ENCODE assay signal across 9 cellular contexts in genomic region chr19:43462887-43463380, GRCh38. TPM values are rescaled to one million over a fixed set of nuclear protein-coding genes. Genes with fewer than 3 reads are reported as not detected.
DNase-seq lines count a peak whose midpoint lies in the region; ATAC-seq and TF ChIP-seq lines count a peak whose summit lies in the region.
"Had no signal": no experiment of that assay in that cellular context is flagged by ENCODE, and none has a peak within 500 bp of the region (broad histone marks: within the 10 kb centered on the region; RNA-seq: fewer than 3 reads in every experiment).

No MANE protein-coding gene starts in this region.

- H3K36me3 ChIP-seq in A673 (ENCODE audit: insufficient read depth, low read length, poor library complexity, severe bottlenecking) (no peaks in the 10 kb centered on the region), breast epithelium (no peaks in the 10 kb centered on the region)

- H3K36me3 Mint-ChIP-seq in HFFc6 (ENCODE audit: low read depth): no peaks in the 10 kb centered on the region

- DNase-seq in A673 (ENCODE audit: low spot score) (no peak), HFFc6 (no peak), breast epithelium (ENCODE audit: low spot score in 2 of 2) (no peak), H4 (ENCODE audit: low spot score) (no peak), NCI-H146 (lab: John Stamatoyannopoulos, UW) (no peak), NCI-H2081 treated with DMSO at 0.1 percent for 48 hours (lab: John Stamatoyannopoulos, UW) (no peak)

- H3K4me1 ChIP-seq in A673 (ENCODE audit: insufficient read depth, low read length, poor library complexity, severe bottlenecking): no peaks in the 10 kb centered on the region
- peaks cover 0 to 4% of the 10 kb centered on the region in 2 donors for H3K4me1 ChIP-seq in breast epithelium
- peaks cover 45% of the 10 kb centered on the region for H3K4me1 ChIP-seq in mononuclear cell (ENCODE audit: insufficient read depth, low read length)

- H3K27me3 ChIP-seq in A673 (replicated peaks; ENCODE audit: insufficient read depth, low read depth, low read length, poor library complexity) (no peaks in the 10 kb centered on the region), breast epithelium (no peaks in the 10 kb centered on the region), mononuclear cell (ENCODE audit: insufficient read depth, low read length) (no peaks in the 10 kb centered on the region)

- CTCF ChIA-PET in A673 (lab: Charles Lee): interaction anchor here (0.5 to 1.3 kb wide), 3 partner anchors 16 to 249 kb away, joined by 3 to 4 read pairs (median 4); no protein-coding TSS in a partner anchor

- H3K27ac Mint-ChIP-seq in HFFc6: no peak overlapping the region

- H3K9me3 ChIP-seq in A673 (ENCODE audit: low read depth, low read length, poor library complexity, severe bottlenecking) (no peaks in the 10 kb centered on the region), breast epithelium (no peaks in the 10 kb centered on the region), mononuclear cell (ENCODE audit: low read depth, low read length) (no peaks in the 10 kb centered on the region)

- POLR2A ChIA-PET in A673 (lab: Charles Lee; ENCODE audit: low non-redundant PET): interaction anchor here (0.6 to 0.8 kb wide), 2 partner anchors 11 to 25 kb away, joined by 8 to 9 read pairs; no protein-coding TSS in a partner anchor

- intact Hi-C loops in A673 (cut with micrococcal nuclease; ENCODE audit: unreplicated experiment): no loop called here
- intact Hi-C loops in breast epithelium (cut with DNase I; ENCODE audit: low total_unique reads): no loop called here

- H3K27ac ChIP-seq in A673 (ENCODE audit: low read depth, low read length, poor library complexity, severe bottlenecking) (no peak overlapping the region), breast epithelium (peak overlapping the region; percentile 94 to 95)

- H3K4me3 ChIP-seq in A673 (ENCODE audit: low read depth, low read length, poor library complexity, severe bottlenecking) (peak overlapping the region; percentile 67), breast epithelium (peak overlapping the region; percentile 49 to 84 (median 71)), mononuclear cell (ENCODE audit: low read length) (peak overlapping the region; percentile 70)

- TF ChIP-seq POLR2A in breast epithelium (IDR thresholded peaks at IDR 0.05): peak; percentile 14

- peaks cover 24% of the 10 kb centered on the region for H3K27me3 Mint-ChIP-seq in HFFc6 (ENCODE audit: insufficient read depth)

- no peak for ATAC-seq in HG02884 (IDR thresholded peaks at IDR 0.05; ENCODE audit: unreplicated experiment)

- H3K4me3 Mint-ChIP-seq in HFFc6: peak overlapping the region; percentile 91

- no TSS peak for BruUV-seq in A673 (replicated peaks; lab: Mats Ljungman, UMichigan)

- H3K4me1 Mint-ChIP-seq in HFFc6 (ENCODE audit: low read depth): peaks cover 32% of the 10 kb centered on the region

- TF ChIP-seq CTCF in A673 (conservative IDR thresholded peaks at IDR 0.05; ENCODE audit: low read depth, low read length): no peak
- no peak for TF ChIP-seq CTCF in HFFc6 (IDR thresholded peaks at IDR 0.05)
- no peak for TF ChIP-seq CTCF in breast epithelium (IDR thresholded peaks at IDR 0.05)

- H3K9me3 Mint-ChIP-seq in HFFc6: no peaks in the 10 kb centered on the region

RNA-seq across cellular contexts. Expression of gene LYPD3, which starts 2.5 kb away (rescaled TPM):
- total RNA-seq in A673 (2021) (0.21 and 0.31 TPM in 2 replicates), breast epithelium (10 to 100 TPM in 1 of 3 donors, 1 to 10 TPM in 1, not detected in 1; 5.2 to 17.6 TPM), mononuclear cell (3.5 TPM)
- under 1 TPM; 0.17 to 0.35 (median 0.22) TPM for total RNA-seq in HFFc6 (2021; fragmentation: NEBNext Ultra II Directional; extraction: Animal tissue kit (Norgen Biotek cat#: 25700))
- total RNA-seq in H4 (2014; rRNA removed; shearing (Covaris generic)): 0.17 and 0.29 TPM in 2 replicates

RNA-seq across cellular contexts. Expression of gene PHLDB3, which starts 41.6 kb away (rescaled TPM):
- 9.0 and 11.2 TPM in 2 replicates for total RNA-seq in A673 (2021)
- 10 to 100 TPM in 4 of 6 experiments, 1 to 10 TPM in 2; 7.5 to 12.5 (median 11.7) TPM for total RNA-seq in HFFc6 (2021; fragmentation: NEBNext Ultra II Directional; extraction: Animal tissue kit (Norgen Biotek cat#: 25700))
- total RNA-seq in breast epithelium: 10 to 100 TPM in 2 of 3 donors, 1 to 10 TPM in 1; 7.5 to 19.5 (median 15.1) TPM
- 17.1 TPM for total RNA-seq in mononuclear cell
- 1.3 and 2.1 TPM in 2 replicates for total RNA-seq in H4 (2014; rRNA removed; shearing (Covaris generic))

RNA-seq across cellular contexts. Expression of gene TEX101, which starts 48.2 kb away (rescaled TPM):
- total RNA-seq in A673 (2021) (not detected in 2 replicates), breast epithelium (not detected), mononuclear cell (0.10 TPM)
- total RNA-seq in HFFc6 (2021; fragmentation: NEBNext Ultra II Directional; extraction: Animal tissue kit (Norgen Biotek cat#: 25700)): not detected
- not detected in 2 replicates for total RNA-seq in H4 (2014; rRNA removed; shearing (Covaris generic))
- total RNA-seq: NCI-H460 had no signal
